In the genomic region with DNA sequence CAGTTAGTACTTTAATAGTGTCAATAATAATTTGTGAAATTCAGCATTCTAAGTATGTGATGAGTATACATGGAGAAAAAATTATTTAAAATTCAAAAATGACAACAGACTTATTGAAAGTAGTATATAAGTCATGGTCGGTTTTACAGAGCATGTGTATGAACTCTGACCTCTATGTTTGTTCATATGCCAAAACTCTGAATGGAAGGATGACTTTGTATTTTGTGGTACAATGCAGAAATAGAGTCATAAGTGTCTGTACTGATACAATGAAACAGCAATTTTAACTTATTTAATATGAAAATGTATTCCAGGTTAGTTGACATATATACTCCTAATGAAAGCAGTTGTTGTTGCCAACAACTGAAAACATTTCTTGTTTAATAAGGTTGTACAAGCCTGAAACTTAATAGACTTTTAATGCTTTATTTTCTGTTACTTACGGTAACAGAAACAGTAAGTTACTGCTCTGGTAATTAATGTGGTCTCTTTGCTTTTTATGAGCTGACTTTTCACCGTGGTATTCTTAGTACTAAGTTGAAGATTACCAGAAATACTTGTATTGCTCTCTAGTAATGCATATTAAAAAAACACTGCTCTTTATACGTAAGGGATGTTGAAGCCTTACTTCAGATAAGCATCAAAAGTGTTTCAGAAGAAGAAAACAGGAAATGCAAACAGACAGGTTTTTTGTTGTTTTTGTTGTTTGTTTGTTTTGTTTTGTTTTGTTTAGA, we compare ENCODE assay signal across 1 cellular context.
TF ChIP-seq lines count a peak whose summit lies in the region.

No MANE protein-coding gene starts in this region.

TF ChIP-seq in GM23338, 12 proteins besides CTCF, POLR2A, EP300 and RAD21 (continued from another document):
- TF ChIP-seq CREB1 (CRISPR knock-in tag; IDR thresholded peaks at IDR 0.05; ENCODE audit: low read depth), result no peak
- no peak for TF ChIP-seq EZH2phosphoT487 (IDR thresholded peaks at IDR 0.05; ENCODE audit: unreplicated experiment)
- TF ChIP-seq POLR2AphosphoS5 (IDR thresholded peaks at IDR 0.05; ENCODE audit: low read depth), result no peak
- TF ChIP-seq, protein P1, sequence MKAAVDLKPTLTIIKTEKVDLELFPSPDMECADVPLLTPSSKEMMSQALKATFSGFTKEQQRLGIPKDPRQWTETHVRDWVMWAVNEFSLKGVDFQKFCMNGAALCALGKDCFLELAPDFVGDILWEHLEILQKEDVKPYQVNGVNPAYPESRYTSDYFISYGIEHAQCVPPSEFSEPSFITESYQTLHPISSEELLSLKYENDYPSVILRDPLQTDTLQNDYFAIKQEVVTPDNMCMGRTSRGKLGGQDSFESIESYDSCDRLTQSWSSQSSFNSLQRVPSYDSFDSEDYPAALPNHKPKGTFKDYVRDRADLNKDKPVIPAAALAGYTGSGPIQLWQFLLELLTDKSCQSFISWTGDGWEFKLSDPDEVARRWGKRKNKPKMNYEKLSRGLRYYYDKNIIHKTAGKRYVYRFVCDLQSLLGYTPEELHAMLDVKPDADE (IDR thresholded peaks at IDR 0.05), result no peak
- TF ChIP-seq JUNB (IDR thresholded peaks at IDR 0.05; ENCODE audit: unreplicated experiment), result no peak
- no peak for TF ChIP-seq EZH2 (IDR thresholded peaks at IDR 0.05; ENCODE audit: low read depth, unreplicated experiment)
- no peak for TF ChIP-seq ZNF114 (CRISPR knock-in tag; IDR thresholded peaks at IDR 0.05)
- TF ChIP-seq STAT1 (IDR thresholded peaks at IDR 0.05; ENCODE audit: unreplicated experiment), result no peak
TF ChIP-seq in GM23338: peak in this region for 0.
